ENCODE assay signal across 8 cellular contexts in genomic region chr1:222643937-222644648, GRCh38. TPM values are rescaled to one million over a fixed set of nuclear protein-coding genes. Genes with fewer than 3 reads are reported as not detected.
A peak's percentile ranks its signal among the peaks of the same experiment; 100 is the strongest.
DNase-seq lines count a peak whose midpoint lies in the region; ATAC-seq, FAIRE-seq and TF ChIP-seq lines count a peak whose summit lies in the region.

No MANE protein-coding gene starts in this region.

- peaks cover 4% of the 10 kb centered on the region for H3K4me1 ChIP-seq in astrocyte (ENCODE audit: insufficient read depth, low read length)
- no peaks in the 10 kb centered on the region for H3K4me1 ChIP-seq in right cardiac atrium (ENCODE audit: control insufficient read depth, insufficient read depth, low read length)
- H3K4me1 ChIP-seq in psoas muscle = peaks cover 10% of the 10 kb centered on the region

- no peaks in the 10 kb centered on the region for H4K20me1 ChIP-seq in astrocyte (ENCODE audit: insufficient read depth, low read length)

- H3K9me3 ChIP-seq in astrocyte (ENCODE audit: insufficient read depth, low read depth, low read length) (no peaks in the 10 kb centered on the region), right cardiac atrium (ENCODE audit: control insufficient read depth, low read length) (no peaks in the 10 kb centered on the region), psoas muscle (no peaks in the 10 kb centered on the region)

- WGBS in right cardiac atrium = under 1% methylated on average over 42 of the region's 42 CpGs
- 0% methylated on average over 42 of the region's 42 CpGs for WGBS in psoas muscle, 3 donors

- intact Hi-C loops in right cardiac atrium (cut with DNase I) = loop anchor here in 1 of 4 donors (10.0 kb wide), 1 partner anchor 71 kb away; the partner anchor contains the start of genes AIDA and BROX
- intact Hi-C loops in psoas muscle (cut with DNase I) = no loop called here

- H3K27me3 Mint-ChIP-seq in astrocyte (ENCODE audit: low read depth, unreplicated experiment) = no peaks in the 10 kb centered on the region

- FAIRE-seq in GM18507 (lab: Jason Lieb, UNC) (peak; percentile 100), astrocyte (lab: Jason Lieb, UNC) (peak; percentile 41), urothelium cell line (lab: Jason Lieb, UNC) (peak; percentile 61)

- no peaks in the 10 kb centered on the region for H3K9me3 Mint-ChIP-seq in astrocyte (ENCODE audit: unreplicated experiment)

- peak overlapping the region; percentile 90 for H3K4me2 ChIP-seq in astrocyte (ENCODE audit: low read length)

- ATAC-seq in HG02973 (IDR thresholded peaks at IDR 0.05; ENCODE audit: unreplicated experiment) = peak; percentile 95
- ATAC-seq in right cardiac atrium = peak; percentile 100
- ATAC-seq in psoas muscle = peak; percentile 99 to 100 (median 100)

- H3K4me1 Mint-ChIP-seq in astrocyte (ENCODE audit: low read depth, unreplicated experiment) = peaks cover 2% of the 10 kb centered on the region

- H3K36me3 ChIP-seq in astrocyte (ENCODE audit: insufficient read depth, low read length) (peaks cover 5% of the 10 kb centered on the region), psoas muscle (ENCODE audit: insufficient read depth in 1 of 2, low read depth in 1 of 2) (peaks cover 0 to 53% of the 10 kb centered on the region in 2 donors)

- H3K4me3 ChIP-seq in astrocyte (ENCODE audit: insufficient read depth, low read depth, low read length) (peak overlapping the region; percentile 91), right cardiac atrium (ENCODE audit: low read length) (peak overlapping the region; percentile 85), psoas muscle (peak overlapping the region; percentile 93)

- H3K9ac ChIP-seq in astrocyte (ENCODE audit: low read length) = peak overlapping the region; percentile 92

- peak overlapping the region; percentile 94 for H3K27ac Mint-ChIP-seq in astrocyte (ENCODE audit: unreplicated experiment)

- peaks cover 24% of the 10 kb centered on the region for H3K79me2 ChIP-seq in astrocyte (ENCODE audit: insufficient read depth, low read length)

- H3K36me3 Mint-ChIP-seq in astrocyte (ENCODE audit: low read depth, unreplicated experiment) = no peaks in the 10 kb centered on the region

- H3K27me3 ChIP-seq in astrocyte (ENCODE audit: insufficient read depth, low read length) (no peaks in the 10 kb centered on the region), right cardiac atrium (ENCODE audit: control insufficient read depth, insufficient read depth) (no peaks in the 10 kb centered on the region), psoas muscle (ENCODE audit: insufficient read depth in 3 of 3, low read length in 2 of 3) (no peaks in the 10 kb centered on the region)

- TF ChIP-seq CTCF in astrocyte (IDR thresholded peaks at IDR 0.05; ENCODE audit: insufficient read depth, low read depth, low read length) = no peak
- no peak for TF ChIP-seq CTCF in psoas muscle (IDR thresholded peaks at IDR 0.05)

- H3K4me3 Mint-ChIP-seq in astrocyte (ENCODE audit: unreplicated experiment) = peak overlapping the region; percentile 98

- peak overlapping the region; percentile 95 for H3K27ac ChIP-seq in astrocyte (ENCODE audit: low read depth, low read length)
- peak overlapping the region; percentile 99 for H3K27ac ChIP-seq in right cardiac atrium (ENCODE audit: low read length)
- peak overlapping the region; percentile 97 for H3K27ac ChIP-seq in psoas muscle

- peak; percentile 83 for DNase-seq in GM18507 (ENCODE audit: extremely low spot score, insufficient read length, low read depth)
- peak; percentile 94 to 96 for DNase-seq in NCI-H1930 (lab: John Stamatoyannopoulos, UW)
- peak; percentile 97 for DNase-seq in T-helper 22 cell (ENCODE audit: low read depth)
- peak; percentile 98 for DNase-seq in astrocyte (ENCODE audit: low read depth)
- peak; percentile 98 to 99 (median 99) for DNase-seq in right cardiac atrium
- peak; percentile 98 to 99 for DNase-seq in psoas muscle
- DNase-seq in urothelium cell line (ENCODE audit: low spot score) = peak; percentile 96

- peak overlapping the region; percentile 88 for H2AFZ ChIP-seq in astrocyte (ENCODE audit: low read depth, low read length)

RNA-seq across cellular contexts. Expression of gene MIA3, which starts 26.2 kb away (rescaled TPM):
- total RNA-seq in astrocyte = 63.5 and 73.5 TPM in 2 replicates
- 10 to 100 TPM; 51.3 to 59.8 (median 57.9) TPM for total RNA-seq in right cardiac atrium
- 25.6 TPM for polyA plus RNA-seq in right cardiac atrium
- total RNA-seq in psoas muscle = 10 to 100 TPM; 45.1 to 62.4 (median 56.1) TPM
- polyA plus RNA-seq in psoas muscle = 10 to 100 TPM; 23.3 to 41.5 (median 29.5) TPM

RNA-seq across cellular contexts. Expression of gene TAF1A, which starts 54.4 kb away (rescaled TPM):
- total RNA-seq in astrocyte (6.6 and 7.5 TPM in 2 replicates), right cardiac atrium (1 to 10 TPM; 3.1 to 5.2 (median 4.0) TPM), psoas muscle (1 to 10 TPM; 1.9 to 3.2 (median 2.6) TPM)
- polyA plus RNA-seq in right cardiac atrium (1.0 TPM), psoas muscle (1 to 10 TPM; 1.2 to 4.9 (median 4.3) TPM)

Comparison
In these comparisons a context has a peak if more than half of its experiments do, and no peak if none do; other contexts are left out.
1. Peak in every context shown above with its lines: DNase-seq, ATAC-seq, H3K4me3 ChIP-seq and H3K27ac ChIP-seq.